8 cellular contexts compared by ENCODE assay signal in genomic region chr10:125536236-125536635, GRCh38.
"Had no signal": no experiment of that assay in that cellular context is flagged by ENCODE, and none has a peak within 500 bp of the region (broad histone marks: within the 10 kb centered on the region; RNA-seq: fewer than 3 reads in every experiment).

No MANE protein-coding gene starts in this region.

- H3K4me3 ChIP-seq: GM12878 had no signal

- FAIRE-seq: G401.6, GM12878, GM12891, GM12892, GM18507, GM19239 had no signal

- DNase-seq: GDM1, GF-D8 had no signal

- ATAC-seq: GM12878 had no signal
